In genomic region chr3:99817047-99817436, GRCh38 we compare ENCODE assay signal across 8 cellular contexts. TPM values are rescaled to one million over a fixed set of nuclear protein-coding genes. Genes with fewer than 3 reads are reported as not detected.
A peak's percentile ranks its signal among the peaks of the same experiment; 100 is the strongest.
DNase-seq lines count a peak whose midpoint lies in the region; ATAC-seq and TF ChIP-seq lines count a peak whose summit lies in the region.

No MANE protein-coding gene starts in this region.

- POLR2A ChIA-PET in CD4-positive, alpha-beta T cell (lab: Charles Lee), result interaction anchor here (0.9 to 1.7 kb wide), 10 partner anchors 9 to 1860 kb away, joined by 3 to 21 read pairs (median 4); partner anchors contain the start of genes CPOX, DCBLD2, LNP1 and TBC1D23
- POLR2A ChIA-PET in activated naive CD8-positive, alpha-beta T cell treated with anti-CD3 and anti-CD28 coated beads, Interleukin-2, amount 10 ng/mL, durations not matched to agents 7 days and 5 days (lab: Charles Lee), result interaction anchor here (0.6 to 1.5 kb wide), 2 partner anchors 444 to 646 kb away, joined by 3 to 5 read pairs; partner anchors contain the start of gene TBC1D23

- H3K36me3 ChIP-seq in HUES64 (ENCODE audit: insufficient read depth, low read length), result no peaks in the 10 kb centered on the region

- H3K4me3 ChIP-seq in HUES64 (ENCODE audit: low read length), result peak overlapping the region; percentile 96
- peak overlapping the region; percentile 87 for H3K4me3 ChIP-seq in iPS-18c (ENCODE audit: insufficient read depth, low read depth, low read length)

- no peaks in the 10 kb centered on the region for H3K27me3 ChIP-seq in CD4-positive, alpha-beta T cell (ENCODE audit: control insufficient read depth, insufficient read depth, low read length)
- H3K27me3 ChIP-seq in HUES64 (ENCODE audit: insufficient read depth, low read length), result no peaks in the 10 kb centered on the region

- H3K36me3 Mint-ChIP-seq in CD4-positive, alpha-beta T cell (ENCODE audit: low read depth), result peaks cover 21% of the 10 kb centered on the region
- H3K36me3 Mint-ChIP-seq in activated naive CD8-positive, alpha-beta T cell treated with anti-CD3 and anti-CD28 coated beads, Interleukin-2, amount 10 ng/mL, durations not matched to agents 7 days and 5 days, result peaks cover 6% of the 10 kb centered on the region

- H3K9me3 ChIP-seq in CD4-positive, alpha-beta T cell (ENCODE audit: control insufficient read depth, low read length), result no peaks in the 10 kb centered on the region
- H3K9me3 ChIP-seq in HUES64 (ENCODE audit: insufficient read depth, low read depth, low read length) (no peaks in the 10 kb centered on the region), iPS-18c (ENCODE audit: control insufficient read depth, insufficient read depth, low read length) (no peaks in the 10 kb centered on the region)

- ATAC-seq in CD4-positive, alpha-beta T cell (ENCODE audit: poor library complexity), result no peak
- ATAC-seq in activated naive CD8-positive, alpha-beta T cell treated with anti-CD3 and anti-CD28 coated beads, Interleukin-2, amount 10 ng/mL, durations not matched to agents 7 days and 5 days (ENCODE audit: low read depth), result no peak
- ATAC-seq in stimulated activated naive CD8-positive, alpha-beta T cell treated with anti-CD3 and anti-CD28 coated beads, Interleukin-15, Interleukin-2, amounts not matched to agents 100 U/mL and 50 U/mL, for 24 hours, result no peak
- ATAC-seq in GM19324 (IDR thresholded peaks at IDR 0.05; ENCODE audit: low FRiP score, unreplicated experiment), result no peak

- CTCF ChIA-PET in CD4-positive, alpha-beta T cell (lab: Charles Lee), result interaction anchor here (1.4 to 2.4 kb wide), 3 partner anchors 9 to 252 kb away, joined by 4 to 11 read pairs (median 6); no protein-coding TSS in a partner anchor

- DNase-seq in CD4-positive, alpha-beta T cell, result peak in 2 of 10 experiments; percentile 0 to 30
- no peak for DNase-seq in activated naive CD8-positive, alpha-beta T cell treated with anti-CD3 and anti-CD28 coated beads, Interleukin-2, amount 10 ng/mL, durations not matched to agents 7 days and 5 days
- DNase-seq in stimulated activated naive CD8-positive, alpha-beta T cell treated with anti-CD3 and anti-CD28 coated beads, Interleukin-15, Interleukin-2, amounts not matched to agents 100 U/mL and 50 U/mL, for 24 hours, result peak; percentile 25
- DNase-seq in occipital lobe (lab: John Stamatoyannopoulos, UW) (no peak), CD1c-positive myeloid dendritic cell (ENCODE audit: extremely low spot score) (no peak)

- TF ChIP-seq CTCF in CD4-positive, alpha-beta T cell (IDR thresholded peaks at IDR 0.05), result no peak

- no peaks in the 10 kb centered on the region for H3K9me3 Mint-ChIP-seq in CD4-positive, alpha-beta T cell
- H3K9me3 Mint-ChIP-seq in activated naive CD8-positive, alpha-beta T cell treated with anti-CD3 and anti-CD28 coated beads, Interleukin-2, amount 10 ng/mL, durations not matched to agents 7 days and 5 days, result no peaks in the 10 kb centered on the region

- WGBS in HUES64, result 6% methylated on average over 15 of the region's 15 CpGs

- H3K27ac Mint-ChIP-seq in CD4-positive, alpha-beta T cell, result peak overlapping the region; percentile 100
- peak overlapping the region; percentile 86 for H3K27ac Mint-ChIP-seq in activated naive CD8-positive, alpha-beta T cell treated with anti-CD3 and anti-CD28 coated beads, Interleukin-2, amount 10 ng/mL, durations not matched to agents 7 days and 5 days

- H3K27me3 Mint-ChIP-seq in CD4-positive, alpha-beta T cell, result no peaks in the 10 kb centered on the region
- no peaks in the 10 kb centered on the region for H3K27me3 Mint-ChIP-seq in activated naive CD8-positive, alpha-beta T cell treated with anti-CD3 and anti-CD28 coated beads, Interleukin-2, amount 10 ng/mL, durations not matched to agents 7 days and 5 days

- peaks cover 8% of the 10 kb centered on the region for H3K4me1 ChIP-seq in HUES64 (ENCODE audit: insufficient read depth, low read length)

- peak overlapping the region; percentile 86 for H3K9ac ChIP-seq in HUES64 (ENCODE audit: low read depth, low read length)

- H3K4me3 Mint-ChIP-seq in CD4-positive, alpha-beta T cell, result peak overlapping the region; percentile 97
- H3K4me3 Mint-ChIP-seq in activated naive CD8-positive, alpha-beta T cell treated with anti-CD3 and anti-CD28 coated beads, Interleukin-2, amount 10 ng/mL, durations not matched to agents 7 days and 5 days, result peak overlapping the region; percentile 87

- peak overlapping the region; percentile 86 for H3K27ac ChIP-seq in CD4-positive, alpha-beta T cell (ENCODE audit: low read depth, low read length)
- H3K27ac ChIP-seq in HUES64 (ENCODE audit: low read depth, low read length), result peak overlapping the region; percentile 83

- intact Hi-C loops in CD4-positive, alpha-beta T cell (cut with DNase I, micrococcal nuclease), result loop anchor here (1.0 to 10.0 kb wide), 10 partner anchors 55 to 1295 kb away; partner anchors contain the start of genes CLDND1 (in 2 of the 2), DCBLD2 (in 2 of the 2), LNP1 (in 2 of the 2) and TOMM70 (in 2 of the 2)

- peaks cover 48% of the 10 kb centered on the region for H3K4me1 Mint-ChIP-seq in CD4-positive, alpha-beta T cell (ENCODE audit: low read depth)
- H3K4me1 Mint-ChIP-seq in activated naive CD8-positive, alpha-beta T cell treated with anti-CD3 and anti-CD28 coated beads, Interleukin-2, amount 10 ng/mL, durations not matched to agents 7 days and 5 days, result peaks cover 29% of the 10 kb centered on the region

RNA-seq across cellular contexts. Expression of gene CMSS1, which starts 0.6 kb away (rescaled TPM):
- 10 to 100 TPM; 12.2 TPM for total RNA-seq in CD4-positive, alpha-beta T cell
- polyA plus RNA-seq in HUES64 (2013, experiment 1 of 2), result 52.3 TPM
- 53.9 TPM for polyA plus RNA-seq in HUES64 (2013, experiment 2 of 2)
- 10 to 100 TPM; 24.2 to 31.8 TPM for total RNA-seq in activated naive CD8-positive, alpha-beta T cell treated with anti-CD3 and anti-CD28 coated beads, Interleukin-2, amount 10 ng/mL, durations not matched to agents 7 days and 5 days
- total RNA-seq in occipital lobe, result 13.3 TPM
